In genomic region chr12:108270035-108270840, GRCh38 we compare ENCODE assay signal across 23 cellular contexts.
DNase-seq lines count a peak whose midpoint lies in the region; ATAC-seq and TF ChIP-seq lines count a peak whose summit lies in the region.
"Had no signal": no experiment of that assay in that cellular context is flagged by ENCODE, and none has a peak within 500 bp of the region (broad histone marks: within the 10 kb centered on the region; RNA-seq: fewer than 3 reads in every experiment).

No MANE protein-coding gene starts in this region.

- H3K9me3 ChIP-seq in BE2C: no peaks in the 10 kb centered on the region
- no peaks in the 10 kb centered on the region for H3K9me3 ChIP-seq in lower lobe of right lung
- no peaks in the 10 kb centered on the region for H3K9me3 ChIP-seq in testis
- H3K9me3 ChIP-seq: BLaER1 had no signal

- no peak for TF ChIP-seq POLR2A in NB4 (IDR thresholded peaks at IDR 0.05; ENCODE audit: extremely low read depth, insufficient read length)
- no peak for TF ChIP-seq POLR2A in testis (IDR thresholded peaks at IDR 0.05)

- H3K4me3 ChIP-seq in BE2C (ENCODE audit: low read depth, low read length) (no peak overlapping the region), NB4 (ENCODE audit: low read depth, low read length) (no peak overlapping the region), epithelial cell of esophagus (ENCODE audit: low read length) (no peak overlapping the region), lower lobe of right lung (no peak overlapping the region), testis (no peak overlapping the region)
- H3K4me3 ChIP-seq: BLaER1, GM23248, PC-9 had no signal

- H3K27me3 ChIP-seq in BE2C (no peaks in the 10 kb centered on the region), lower lobe of right lung (ENCODE audit: low read depth) (no peaks in the 10 kb centered on the region), testis (no peaks in the 10 kb centered on the region)
- H3K27me3 ChIP-seq: BLaER1 had no signal

- ATAC-seq in SK-N-SH treated with all-trans-retinoic acid at 6 μM for 48 hours: no peak
- ATAC-seq in lower lobe of right lung: no peak
- ATAC-seq in HG02623 (IDR thresholded peaks at IDR 0.05; ENCODE audit: unreplicated experiment): no peak
- no peak for ATAC-seq in GM19023 (IDR thresholded peaks at IDR 0.05; ENCODE audit: unreplicated experiment)

- H3K4me1 ChIP-seq in BE2C (peaks cover 52% of the 10 kb centered on the region), lower lobe of right lung (peaks cover 9% of the 10 kb centered on the region), testis (no peaks in the 10 kb centered on the region)
- H3K4me1 ChIP-seq: BLaER1 had no signal

- intact Hi-C loops in lower lobe of right lung (cut with DNase I) (no loop called here), testis (cut with DNase I; ENCODE audit: low total_unique reads) (no loop called here)

- no peak overlapping the region for H3K27ac ChIP-seq in lower lobe of right lung
- no peak overlapping the region for H3K27ac ChIP-seq in testis
- H3K27ac ChIP-seq: BLaER1, GM23248, PC-9 had no signal

- WGBS in testis, 2 donors: 65 to 72% methylated on average over 2 of the region's 2 CpGs

- TF ChIP-seq CTCF in BE2C (IDR thresholded peaks at IDR 0.05; ENCODE audit: low read depth, low read length) (no peak), NB4 (IDR thresholded peaks at IDR 0.05; ENCODE audit: low read depth, low read length) (no peak), epithelial cell of esophagus (IDR thresholded peaks at IDR 0.05; ENCODE audit: insufficient read depth, low read depth, low read length, missing control alignments) (no peak), lower lobe of right lung (IDR thresholded peaks at IDR 0.05) (no peak), testis (IDR thresholded peaks at IDR 0.05) (no peak)

- DNase-seq in BE2C: peak; percentile 43
- peak; percentile 13 for DNase-seq in NB4 (ENCODE audit: low read depth)
- peak; percentile 5 for DNase-seq in epithelial cell of esophagus (ENCODE audit: low read depth)
- DNase-seq in lower lobe of right lung: no peak
- DNase-seq in testis: no peak
- DNase-seq: CD4-positive, alpha-beta T cell; DMS53; GM23248; H9; HFFc6; IMR-90; NCI-H2029; NCI-H446 treated with DMSO at 0.1 percent for 48 hours; NCI-H526; NK-92 treated with Interleukin-12 subunit alpha and Interleukin-12 subunit beta, amount 100 ng/mL, for 24 hours; PC-9; RPMI8226; SHP77 treated with DMSO at 0.1 percent for 48 hours; SW 1271 had no signal

- H3K36me3 ChIP-seq in BE2C: no peaks in the 10 kb centered on the region
- no peaks in the 10 kb centered on the region for H3K36me3 ChIP-seq in lower lobe of right lung
- H3K36me3 ChIP-seq in testis (ENCODE audit: low read depth, missing control alignments): no peaks in the 10 kb centered on the region
- H3K36me3 ChIP-seq: BLaER1 had no signal

TF ChIP-seq in SK-N-SH treated with all-trans-retinoic acid at 6 μM for 48 hours, 23 proteins besides CTCF, POLR2A, EP300 and RAD21:
- TF ChIP-seq ZNF70 (CRISPR knock-in tag; IDR thresholded peaks at IDR 0.05) (no peak), TCF4 (CRISPR knock-in tag; IDR thresholded peaks at IDR 0.05; ENCODE audit: borderline replicate concordance) (peak; percentile 32; the same call in 1 of the 2 replicates), GLIS3 (CRISPR knock-in tag; IDR thresholded peaks at IDR 0.05) (no peak), BACH2 (CRISPR knock-in tag; IDR thresholded peaks at IDR 0.05; ENCODE audit: borderline replicate concordance) (no peak), CREB5 (CRISPR knock-in tag; IDR thresholded peaks at IDR 0.05; ENCODE audit: low read depth) (no peak)

Comparison
In these comparisons a context has a peak if more than half of its experiments do, and no peak if none do; other contexts are left out.
1. DNase-seq: peak in BE2C (single experiment), NB4 (single experiment) and epithelial cell of esophagus (single experiment); none in lower lobe of right lung (single experiment) and testis (single experiment).